ENCODE assay signal across 7 cellular contexts in the genomic region with DNA sequence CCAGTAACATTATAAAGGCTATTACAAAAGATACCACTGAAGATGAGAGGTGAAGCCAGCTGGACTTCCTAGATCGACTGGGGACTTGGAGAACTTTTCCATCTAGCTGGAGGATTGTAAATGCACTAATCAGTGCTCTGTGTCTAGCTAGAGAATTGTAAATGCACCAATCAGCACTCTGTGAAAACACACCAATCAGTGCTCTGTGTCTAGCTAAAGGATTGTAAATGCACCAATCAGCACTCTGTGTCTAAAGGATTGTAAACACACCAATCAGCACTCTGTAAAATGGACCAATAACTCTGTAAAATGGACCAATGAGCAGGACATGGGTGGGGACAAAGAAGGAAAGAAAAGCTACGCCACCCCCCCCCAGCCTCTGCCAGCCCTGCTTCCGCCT. TPM values are rescaled to one million over a fixed set of nuclear protein-coding genes. Genes with fewer than 3 reads are reported as not detected.
"Had no signal": no experiment of that assay in that cellular context is flagged by ENCODE, and none has a peak within 500 bp of the region (broad histone marks: within the 10 kb centered on the region; RNA-seq: fewer than 3 reads in every experiment).

No MANE protein-coding gene starts in this region.

- H3K4me1 Mint-ChIP-seq: GM23338 had no signal

- H3K27me3 Mint-ChIP-seq: IgD-negative memory B cell had no signal

- H3K4me2 ChIP-seq: GM23338 had no signal

- H3K4me3 ChIP-seq: GM23338 had no signal

- FAIRE-seq: H1, H54, HTR-8/SVneo had no signal

- DNase-seq: H9, HCEC 1CT had no signal

- H3K27ac Mint-ChIP-seq: GM23338, H9 had no signal

- ATAC-seq: GM23338 had no signal

- H2AFZ ChIP-seq: GM23338 had no signal

- H3K36me3 Mint-ChIP-seq: IgD-negative memory B cell had no signal

- H3K4me3 Mint-ChIP-seq: GM23338, H9, IgD-negative memory B cell had no signal

RNA-seq across cellular contexts. Expression of gene PACSIN1, which starts 26.4 kb away (rescaled TPM):
- polyA plus RNA-seq: IgD-negative memory B cell had no signal
